Comparison of ENCODE assay signal across 2 cellular contexts in genomic region chr10:11654659-11655058, GRCh38.
TF ChIP-seq lines count a peak whose summit lies in the region.

No MANE protein-coding gene starts in this region.

TF ChIP-seq in GM23338, 12 proteins besides CTCF, POLR2A, EP300 and RAD21:
- TF ChIP-seq POLR2AphosphoS5 (IDR thresholded peaks at IDR 0.05; ENCODE audit: low read depth), result no peak
- TF ChIP-seq CREB1 (CRISPR knock-in tag; IDR thresholded peaks at IDR 0.05; ENCODE audit: low read depth), result no peak
- TF ChIP-seq ZNF114 (CRISPR knock-in tag; IDR thresholded peaks at IDR 0.05), result no peak
- TF ChIP-seq EZH2 (IDR thresholded peaks at IDR 0.05; ENCODE audit: low read depth, unreplicated experiment), result no peak
- TF ChIP-seq ZNF331 (CRISPR knock-in tag; IDR thresholded peaks at IDR 0.05; ENCODE audit: low read depth), result no peak
- TF ChIP-seq JUNB (IDR thresholded peaks at IDR 0.05; ENCODE audit: unreplicated experiment), result no peak
- no peak for TF ChIP-seq STAT1 (IDR thresholded peaks at IDR 0.05; ENCODE audit: unreplicated experiment)
- TF ChIP-seq NANOG (IDR thresholded peaks at IDR 0.05; ENCODE audit: borderline replicate concordance), result no peak
- no peak for TF ChIP-seq EZH2phosphoT487 (IDR thresholded peaks at IDR 0.05; ENCODE audit: unreplicated experiment)

TF ChIP-seq in K562, 482 proteins besides CTCF, POLR2A, EP300 and RAD21:
- no peak for TF ChIP-seq JUND (IDR thresholded peaks at IDR 0.05; ENCODE audit: borderline replicate concordance, low read depth, low read length)
- TF ChIP-seq JUND (tag; IDR thresholded peaks at IDR 0.05; ENCODE audit: borderline replicate concordance, low read depth, low read length), result no peak
- TF ChIP-seq LCOR (CRISPR knock-in tag; IDR thresholded peaks at IDR 0.05), result no peak
- no peak for TF ChIP-seq PHF8 (IDR thresholded peaks at IDR 0.05; ENCODE audit: borderline replicate concordance, low read length)
- peak; percentile 66; the same call in 1 of the 2 replicates for TF ChIP-seq ZBTB33 (CRISPR knock-in tag; IDR thresholded peaks at IDR 0.05)
